In genomic region chr6:37257320-37257633, GRCh38 we compare ENCODE assay signal across 8 cellular contexts. TPM values are rescaled to one million over a fixed set of nuclear protein-coding genes. Genes with fewer than 3 reads are reported as not detected.
DNase-seq lines count a peak whose midpoint lies in the region; ATAC-seq and TF ChIP-seq lines count a peak whose summit lies in the region.

No MANE protein-coding gene starts in this region.

- H3K79me1 ChIP-seq in H9 (ENCODE audit: insufficient read depth, low read depth, low read length, poor library complexity, severe bottlenecking): no peaks in the 10 kb centered on the region

- H2AFZ ChIP-seq in H9 (ENCODE audit: low read length): peak overlapping the region; percentile 24

- no peaks in the 10 kb centered on the region for H3K9me3 Mint-ChIP-seq in H9

- intact Hi-C loops in sigmoid colon (cut with DNase I): no loop called here

- H4K8ac ChIP-seq in H9 (replicated peaks; ENCODE audit: insufficient read length, low read depth, low read length): no peak overlapping the region

- H3K4me3 ChIP-seq in WERI-Rb-1 (ENCODE audit: low read depth, low read length) (peak overlapping the region; percentile 62), gastroesophageal sphincter (peak overlapping the region; percentile 8 to 60), sigmoid colon (peak overlapping the region; percentile 79 to 93 (median 81))

- TF ChIP-seq POLR2A in gastroesophageal sphincter (IDR thresholded peaks at IDR 0.05): no peak
- TF ChIP-seq POLR2A in sigmoid colon (IDR thresholded peaks at IDR 0.05): no peak

- H3K4me1 Mint-ChIP-seq in H9: peaks cover 25 to 30% of the 10 kb centered on the region in 2 experiments

- no peak for ATAC-seq in gastroesophageal sphincter

- H3K36me3 Mint-ChIP-seq in H9 (ENCODE audit: insufficient read depth in 1 of 3, low read depth in 3 of 3): peaks cover 0 to 3% (median 2%) of the 10 kb centered on the region in 3 experiments; a peak in 3 of 7 replicates

- TF ChIP-seq EP300 in gastroesophageal sphincter (IDR thresholded peaks at IDR 0.05) (no peak), sigmoid colon (IDR thresholded peaks at IDR 0.05) (no peak)

- H2BK20ac ChIP-seq in H9 (ENCODE audit: low read depth, low read length, poor library complexity, severe bottlenecking): no peak overlapping the region

- H3K27me3 ChIP-seq in H9 (ENCODE audit: insufficient read depth, low read length) (no peaks in the 10 kb centered on the region), WERI-Rb-1 (ENCODE audit: insufficient read depth, low read depth, severe bottlenecking) (no peaks in the 10 kb centered on the region), gastroesophageal sphincter (peaks cover 4% of the 10 kb centered on the region), sigmoid colon (no peaks in the 10 kb centered on the region)

- no peak overlapping the region for H2BK12ac ChIP-seq in H9 (ENCODE audit: insufficient read length, low read depth, low read length)

- no peak overlapping the region for H4K91ac ChIP-seq in H9 (ENCODE audit: insufficient read length, low read depth, low read length)

- H3K36me3 ChIP-seq in WERI-Rb-1: peaks cover 4% of the 10 kb centered on the region; the same call in 1 of the 2 replicates
- no peaks in the 10 kb centered on the region for H3K36me3 ChIP-seq in gastroesophageal sphincter
- H3K36me3 ChIP-seq in sigmoid colon: no peaks in the 10 kb centered on the region

- H3K27ac ChIP-seq in H9 (ENCODE audit: insufficient read length, low read depth, low read length) (no peak overlapping the region), WERI-Rb-1 (peak overlapping the region; percentile 20), gastroesophageal sphincter (peak overlapping the region in 2 of 4 donors; percentile 72 to 89), sigmoid colon (peak overlapping the region; percentile 77 to 85 (median 80))

- no peak overlapping the region for H3K14ac ChIP-seq in H9 (ENCODE audit: insufficient read depth, low read length)

- no peak overlapping the region for H2BK15ac ChIP-seq in H9 (ENCODE audit: low read depth, low read length)

- no peaks in the 10 kb centered on the region for H4K20me1 ChIP-seq in H9 (ENCODE audit: control insufficient read depth, insufficient read depth, insufficient read length)

- DNase-seq in H9 (no peak), WERI-Rb-1 (no peak), sigmoid colon (no peak), NCI-H2081 (lab: John Stamatoyannopoulos, UW) (no peak), KG1 (lab: John Stamatoyannopoulos, UW) (no peak), glomerular visceral epithelial cell (ENCODE audit: extremely low spot score) (no peak), C1 segment of cervical spinal cord (lab: John Stamatoyannopoulos, UW) (no peak)

- H3K23me2 ChIP-seq in H9 (ENCODE audit: insufficient read length, low read depth, low read length, poor library complexity, severe bottlenecking): peaks cover 4% of the 10 kb centered on the region

- peak overlapping the region; percentile 10 for H3K9ac ChIP-seq in H9 (ENCODE audit: extremely low read depth, insufficient read length, low read length)

- peaks cover 14% of the 10 kb centered on the region for H3K27me3 Mint-ChIP-seq in H9 (ENCODE audit: low read depth)

- H2BK120ac ChIP-seq in H9 (ENCODE audit: low read depth, low read length, poor library complexity, severe bottlenecking): no peak overlapping the region

- peak overlapping the region; percentile 62 for H3K4me2 ChIP-seq in H9 (ENCODE audit: insufficient read depth, insufficient read length, low read length)

- no peak overlapping the region for H2AK5ac ChIP-seq in H9 (ENCODE audit: insufficient read length, low read length)

- TF ChIP-seq CTCF in H9 (conservative IDR thresholded peaks at IDR 0.05) (no peak), WERI-Rb-1 (IDR thresholded peaks at IDR 0.05; ENCODE audit: low read depth, low read length) (no peak), gastroesophageal sphincter (IDR thresholded peaks at IDR 0.05) (no peak), sigmoid colon (IDR thresholded peaks at IDR 0.05) (no peak)

- H3K4me3 Mint-ChIP-seq in H9: peak overlapping the region; percentile 99

- H3K27ac Mint-ChIP-seq in H9: peak overlapping the region in 1 of 3 experiments; percentile 97; a peak in 1 of 7 replicates

- H2BK5ac ChIP-seq in H9 (ENCODE audit: insufficient read length, low read length): no peak overlapping the region

- no peak overlapping the region for H4K5ac ChIP-seq in H9 (ENCODE audit: insufficient read length, low read depth, low read length)

- H3K79me2 ChIP-seq in H9 (ENCODE audit: insufficient read depth, low read length): peaks cover 8% of the 10 kb centered on the region; the same call in 1 of the 2 replicates

- H3K23ac ChIP-seq in H9 (ENCODE audit: insufficient read length, low read depth, low read length): no peak overlapping the region

- H3T11ph ChIP-seq in H9 (ENCODE audit: low read length): no peak overlapping the region

- WGBS in H9 (ENCODE audit: extremely low coverage, insufficient read length, low lambda C conversion rate): no CpG with 5 or more reads among the region's 9 CpGs
- WGBS in gastroesophageal sphincter (ENCODE audit: low coverage in 1 of 2), 2 donors: 0% methylated on average over 3 to 9 of the region's 9 CpGs
- WGBS in sigmoid colon, 2 donors: 1% methylated on average over 9 of the region's 9 CpGs

- no peak overlapping the region for H3K4ac ChIP-seq in H9 (ENCODE audit: low read depth, low read length)

- no peaks in the 10 kb centered on the region for H3K4me1 ChIP-seq in H9 (ENCODE audit: insufficient read depth, low read length)
- peaks cover 2 to 28% (median 7%) of the 10 kb centered on the region in 3 donors for H3K4me1 ChIP-seq in gastroesophageal sphincter
- peaks cover 0 to 23% (median 19%) of the 10 kb centered on the region in 4 donors for H3K4me1 ChIP-seq in sigmoid colon

- no peaks in the 10 kb centered on the region for H3K9me3 ChIP-seq in H9 (ENCODE audit: control insufficient read depth, low read depth, low read length)
- no peaks in the 10 kb centered on the region for H3K9me3 ChIP-seq in WERI-Rb-1 (ENCODE audit: severe bottlenecking)
- no peaks in the 10 kb centered on the region for H3K9me3 ChIP-seq in gastroesophageal sphincter
- no peaks in the 10 kb centered on the region for H3K9me3 ChIP-seq in sigmoid colon

- no peak overlapping the region for H3K18ac ChIP-seq in H9 (ENCODE audit: insufficient read length, low read depth, low read length)

- H3K56ac ChIP-seq in H9 (ENCODE audit: insufficient read length, low read depth, low read length): no peak overlapping the region

RNA-seq across cellular contexts. Expression of gene TBC1D22B, which starts 0.3 kb away (rescaled TPM):
- total RNA-seq in H9 (2021) (12.9 and 14.3 TPM in 2 replicates), gastroesophageal sphincter (1 to 10 TPM; 5.0 to 9.2 (median 8.3) TPM), sigmoid colon (1 to 10 TPM; 6.1 to 7.2 (median 6.3) TPM)
- 10 to 100 TPM in 1 of 3 donors, 1 to 10 TPM in 2; 8.6 to 10.8 (median 9.5) TPM for polyA plus RNA-seq in sigmoid colon

RNA-seq across cellular contexts. Expression of gene TMEM217, which starts 0.7 kb away (rescaled TPM):
- total RNA-seq in H9 (2021): 1.1 and 1.4 TPM in 2 replicates
- total RNA-seq in gastroesophageal sphincter: under 1 TPM in 1 of 4 donors, not detected in 3; 0.40 TPM
- total RNA-seq in sigmoid colon: 1 to 10 TPM in 2 of 4 donors, under 1 TPM in 1, not detected in 1; 0.55 to 5.3 (median 1.1) TPM
- polyA plus RNA-seq in sigmoid colon: under 1 TPM; 0.60 to 0.90 (median 0.69) TPM
